1 cellular context compared by ENCODE assay signal in the genomic region with DNA sequence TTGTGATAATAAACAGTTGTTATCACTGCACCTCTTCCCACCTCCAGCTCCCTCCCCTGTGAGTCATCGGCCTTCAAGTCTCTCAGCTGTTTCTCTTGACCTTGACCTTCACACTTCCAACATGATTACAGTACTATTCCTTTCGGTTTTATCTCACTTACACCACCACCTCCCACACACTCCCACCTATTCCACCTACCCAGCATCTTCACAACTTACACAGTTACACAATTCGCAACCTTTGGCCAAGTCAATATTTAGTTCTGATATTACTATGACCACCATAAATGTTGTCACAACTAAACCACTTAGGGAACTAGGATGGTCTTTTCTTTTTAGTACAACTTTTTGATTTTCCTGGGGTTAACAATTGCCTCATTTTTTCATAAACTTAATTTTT.
A peak's percentile ranks its signal among the peaks of the same experiment; 100 is the strongest.
TF ChIP-seq lines count a peak whose summit lies in the region.

No MANE protein-coding gene starts in this region.

TF ChIP-seq in K562, 482 proteins besides CTCF, POLR2A, EP300 and RAD21 (continued from another document and continues in another):
- TF ChIP-seq, protein P1, sequence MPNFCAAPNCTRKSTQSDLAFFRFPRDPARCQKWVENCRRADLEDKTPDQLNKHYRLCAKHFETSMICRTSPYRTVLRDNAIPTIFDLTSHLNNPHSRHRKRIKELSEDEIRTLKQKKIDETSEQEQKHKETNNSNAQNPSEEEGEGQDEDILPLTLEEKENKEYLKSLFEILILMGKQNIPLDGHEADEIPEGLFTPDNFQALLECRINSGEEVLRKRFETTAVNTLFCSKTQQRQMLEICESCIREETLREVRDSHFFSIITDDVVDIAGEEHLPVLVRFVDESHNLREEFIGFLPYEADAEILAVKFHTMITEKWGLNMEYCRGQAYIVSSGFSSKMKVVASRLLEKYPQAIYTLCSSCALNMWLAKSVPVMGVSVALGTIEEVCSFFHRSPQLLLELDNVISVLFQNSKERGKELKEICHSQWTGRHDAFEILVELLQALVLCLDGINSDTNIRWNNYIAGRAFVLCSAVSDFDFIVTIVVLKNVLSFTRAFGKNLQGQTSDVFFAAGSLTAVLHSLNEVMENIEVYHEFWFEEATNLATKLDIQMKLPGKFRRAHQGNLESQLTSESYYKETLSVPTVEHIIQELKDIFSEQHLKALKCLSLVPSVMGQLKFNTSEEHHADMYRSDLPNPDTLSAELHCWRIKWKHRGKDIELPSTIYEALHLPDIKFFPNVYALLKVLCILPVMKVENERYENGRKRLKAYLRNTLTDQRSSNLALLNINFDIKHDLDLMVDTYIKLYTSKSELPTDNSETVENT (CRISPR knock-in tag; IDR thresholded peaks at IDR 0.05), result no peak
- TF ChIP-seq RBFOX2 (IDR thresholded peaks at IDR 0.05; ENCODE audit: low read depth, low read length) (no peak), MCM3 (IDR thresholded peaks at IDR 0.05) (no peak), ZNF57 (CRISPR knock-in tag; IDR thresholded peaks at IDR 0.05) (no peak), ELK1 (CRISPR knock-in tag; IDR thresholded peaks at IDR 0.05) (no peak), ZEB2 (IDR thresholded peaks at IDR 0.05) (peak; percentile 83), NCOA1 (IDR thresholded peaks at IDR 0.05; ENCODE audit: low read depth) (no peak), SIX5 (IDR thresholded peaks at IDR 0.05; ENCODE audit: borderline replicate concordance in 1 of 2, insufficient read depth in 1 of 2, low read depth in 1 of 2, low read length in 2 of 2) (no peak), ARHGAP35 (IDR thresholded peaks at IDR 0.05; ENCODE audit: partially characterized antibody) (no peak), ZNF134 (CRISPR knock-in tag; conservative IDR thresholded peaks at IDR 0.05) (no peak), ZNF316 (IDR thresholded peaks at IDR 0.05) (no peak), ZNF280A (IDR thresholded peaks at IDR 0.05; ENCODE audit: low read depth, partially characterized antibody) (no peak), REST (CRISPR knock-in tag; IDR thresholded peaks at IDR 0.05; ENCODE audit: low read depth) (no peak), KAT2B (IDR thresholded peaks at IDR 0.05; ENCODE audit: low read depth, low read length) (no peak), TCF3 (CRISPR knock-in tag; IDR thresholded peaks at IDR 0.05) (no peak), ZNF696 (CRISPR knock-in tag; conservative IDR thresholded peaks at IDR 0.05) (no peak), SMAD1 (IDR thresholded peaks at IDR 0.05; ENCODE audit: low read depth, low read length, partially characterized antibody) (no peak), MTA2 (IDR thresholded peaks at IDR 0.05; ENCODE audit: low read depth) (no peak), NR2C2 (CRISPR knock-in tag; IDR thresholded peaks at IDR 0.05) (no peak), NR2C2 (tag; IDR thresholded peaks at IDR 0.05) (0 out of 2 replicates have a peak, but pooled peaks have one; percentile 27), TRIM24 (IDR thresholded peaks at IDR 0.05) (peak; percentile 47 to 73; a peak in 3 of 4 replicates), KAT7 (CRISPR knock-in tag; IDR thresholded peaks at IDR 0.05; ENCODE audit: borderline replicate concordance) (no peak), PTRF (tag; IDR thresholded peaks at IDR 0.05) (no peak), NR2C1 (IDR thresholded peaks at IDR 0.05) (peak; percentile 44; the same call in 1 of the 2 replicates), NR2C1 (tag; IDR thresholded peaks at IDR 0.05) (peak; percentile 66), KDM2B (CRISPR knock-in tag; IDR thresholded peaks at IDR 0.05) (no peak), DLX4 (CRISPR knock-in tag; IDR thresholded peaks at IDR 0.05) (no peak), ELF4 (CRISPR knock-in tag; IDR thresholded peaks at IDR 0.05) (0 out of 2 replicates have a peak, but pooled peaks have one; percentile 60), ZNF224 (CRISPR knock-in tag; IDR thresholded peaks at IDR 0.05) (no peak), VEZF1 (CRISPR knock-in tag; IDR thresholded peaks at IDR 0.05) (no peak), ZNF24 (IDR thresholded peaks at IDR 0.05) (no peak), TFAP4 (CRISPR knock-in tag; IDR thresholded peaks at IDR 0.05; ENCODE audit: borderline replicate concordance) (peak; percentile 30; the same call in 1 of the 2 replicates), SPI1 (IDR thresholded peaks at IDR 0.05; ENCODE audit: borderline replicate concordance, low read depth, low read length) (no peak), ZNF717 (CRISPR knock-in tag; IDR thresholded peaks at IDR 0.05) (no peak), CBX5 (IDR thresholded peaks at IDR 0.05; ENCODE audit: borderline replicate concordance, low read depth) (no peak), ARID1B (IDR thresholded peaks at IDR 0.05) (peak; percentile 77), MBD2 (IDR thresholded peaks at IDR 0.05; ENCODE audit: borderline replicate concordance, low read depth) (no peak), MXI1 (IDR thresholded peaks at IDR 0.05; ENCODE audit: low read depth, low read length) (no peak), NFIX (CRISPR knock-in tag; IDR thresholded peaks at IDR 0.05; ENCODE audit: low read depth) (no peak), RHOXF2B (CRISPR knock-in tag; conservative IDR thresholded peaks at IDR 0.05) (no peak), ZNF212 (CRISPR knock-in tag; IDR thresholded peaks at IDR 0.05) (no peak), DPF2 (IDR thresholded peaks at IDR 0.05) (peak; percentile 67), HES1 (IDR thresholded peaks at IDR 0.05; ENCODE audit: low read depth) (no peak), HDAC2 (IDR thresholded peaks at IDR 0.05) (no peak), DACH1 (IDR thresholded peaks at IDR 0.05; ENCODE audit: partially characterized antibody) (peak; percentile 58)
- TF ChIP-seq, protein P2, sequence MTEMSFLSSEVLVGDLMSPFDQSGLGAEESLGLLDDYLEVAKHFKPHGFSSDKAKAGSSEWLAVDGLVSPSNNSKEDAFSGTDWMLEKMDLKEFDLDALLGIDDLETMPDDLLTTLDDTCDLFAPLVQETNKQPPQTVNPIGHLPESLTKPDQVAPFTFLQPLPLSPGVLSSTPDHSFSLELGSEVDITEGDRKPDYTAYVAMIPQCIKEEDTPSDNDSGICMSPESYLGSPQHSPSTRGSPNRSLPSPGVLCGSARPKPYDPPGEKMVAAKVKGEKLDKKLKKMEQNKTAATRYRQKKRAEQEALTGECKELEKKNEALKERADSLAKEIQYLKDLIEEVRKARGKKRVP (CRISPR knock-in tag; IDR thresholded peaks at IDR 0.05), result no peak
- TF ChIP-seq, protein P3, sequence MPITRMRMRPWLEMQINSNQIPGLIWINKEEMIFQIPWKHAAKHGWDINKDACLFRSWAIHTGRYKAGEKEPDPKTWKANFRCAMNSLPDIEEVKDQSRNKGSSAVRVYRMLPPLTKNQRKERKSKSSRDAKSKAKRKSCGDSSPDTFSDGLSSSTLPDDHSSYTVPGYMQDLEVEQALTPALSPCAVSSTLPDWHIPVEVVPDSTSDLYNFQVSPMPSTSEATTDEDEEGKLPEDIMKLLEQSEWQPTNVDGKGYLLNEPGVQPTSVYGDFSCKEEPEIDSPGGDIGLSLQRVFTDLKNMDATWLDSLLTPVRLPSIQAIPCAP (CRISPR knock-in tag; IDR thresholded peaks at IDR 0.05; ENCODE audit: borderline replicate concordance), result no peak
- TF ChIP-seq, protein P4, sequence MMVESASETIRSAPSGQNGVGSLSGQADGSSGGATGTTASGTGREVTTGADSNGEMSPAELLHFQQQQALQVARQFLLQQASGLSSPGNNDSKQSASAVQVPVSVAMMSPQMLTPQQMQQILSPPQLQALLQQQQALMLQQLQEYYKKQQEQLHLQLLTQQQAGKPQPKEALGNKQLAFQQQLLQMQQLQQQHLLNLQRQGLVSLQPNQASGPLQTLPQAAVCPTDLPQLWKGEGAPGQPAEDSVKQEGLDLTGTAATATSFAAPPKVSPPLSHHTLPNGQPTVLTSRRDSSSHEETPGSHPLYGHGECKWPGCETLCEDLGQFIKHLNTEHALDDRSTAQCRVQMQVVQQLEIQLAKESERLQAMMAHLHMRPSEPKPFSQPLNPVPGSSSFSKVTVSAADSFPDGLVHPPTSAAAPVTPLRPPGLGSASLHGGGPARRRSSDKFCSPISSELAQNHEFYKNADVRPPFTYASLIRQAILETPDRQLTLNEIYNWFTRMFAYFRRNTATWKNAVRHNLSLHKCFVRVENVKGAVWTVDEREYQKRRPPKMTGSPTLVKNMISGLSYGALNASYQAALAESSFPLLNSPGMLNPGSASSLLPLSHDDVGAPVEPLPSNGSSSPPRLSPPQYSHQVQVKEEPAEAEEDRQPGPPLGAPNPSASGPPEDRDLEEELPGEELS (CRISPR knock-in tag; IDR thresholded peaks at IDR 0.05; ENCODE audit: borderline replicate concordance), result no peak
- TF ChIP-seq, protein P5, sequence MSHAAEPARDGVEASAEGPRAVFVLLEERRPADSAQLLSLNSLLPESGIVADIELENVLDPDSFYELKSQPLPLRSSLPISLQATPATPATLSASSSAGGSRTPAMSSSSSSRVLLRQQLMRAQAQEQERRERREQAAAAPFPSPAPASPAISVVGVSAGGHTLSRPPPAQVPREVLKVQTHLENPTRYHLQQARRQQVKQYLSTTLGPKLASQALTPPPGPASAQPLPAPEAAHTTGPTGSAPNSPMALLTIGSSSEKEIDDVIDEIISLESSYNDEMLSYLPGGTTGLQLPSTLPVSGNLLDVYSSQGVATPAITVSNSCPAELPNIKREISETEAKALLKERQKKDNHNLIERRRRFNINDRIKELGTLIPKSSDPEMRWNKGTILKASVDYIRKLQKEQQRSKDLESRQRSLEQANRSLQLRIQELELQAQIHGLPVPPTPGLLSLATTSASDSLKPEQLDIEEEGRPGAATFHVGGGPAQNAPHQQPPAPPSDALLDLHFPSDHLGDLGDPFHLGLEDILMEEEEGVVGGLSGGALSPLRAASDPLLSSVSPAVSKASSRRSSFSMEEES (CRISPR knock-in tag; IDR thresholded peaks at IDR 0.05), result no peak
